22 cellular contexts compared by ENCODE assay signal in the genomic region with DNA sequence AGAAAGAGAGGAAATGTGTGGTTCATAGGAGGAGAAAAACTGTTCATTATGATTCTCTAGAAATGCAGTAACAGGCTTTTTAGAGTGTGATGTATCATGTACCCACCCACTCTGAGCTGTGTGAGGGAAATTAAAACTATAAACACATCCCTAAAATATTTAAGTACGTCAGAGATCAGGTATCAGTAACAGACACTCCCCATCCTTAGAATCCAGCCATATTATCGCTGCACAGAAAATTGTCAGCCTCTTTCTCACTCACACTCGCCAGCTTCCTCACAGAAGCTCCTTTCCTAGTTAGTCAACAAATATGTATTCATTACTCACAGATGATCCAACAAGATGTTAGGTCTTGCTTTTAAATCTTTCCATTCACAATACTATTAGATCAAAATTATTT. TPM values are rescaled to one million over a fixed set of nuclear protein-coding genes. Genes with fewer than 3 reads are reported as not detected.
DNase-seq lines count a peak whose midpoint lies in the region; ATAC-seq, FAIRE-seq and TF ChIP-seq lines count a peak whose summit lies in the region.
"Had no signal": no experiment of that assay in that cellular context is flagged by ENCODE, and none has a peak within 500 bp of the region (broad histone marks: within the 10 kb centered on the region; RNA-seq: fewer than 3 reads in every experiment).

No MANE protein-coding gene starts in this region.

- 60 to 71% (median 62%) methylated on average over 3 of the region's 3 CpGs for WGBS in small intestine, 3 donors

- H3K4me1 ChIP-seq in right atrium auricular region (peaks cover 0 to 20% of the 10 kb centered on the region in 2 donors), small intestine (ENCODE audit: control insufficient read depth in 2 of 2, insufficient read depth in 1 of 2, low read depth in 1 of 2, low read length in 1 of 2) (no peaks in the 10 kb centered on the region)
- H3K4me1 ChIP-seq: colonic mucosa, sigmoid colon, SJCRH30, suprapubic skin had no signal

- no peak for TF ChIP-seq CTCF in right atrium auricular region (IDR thresholded peaks at IDR 0.05)

- H3K9me3 ChIP-seq in right atrium auricular region (no peaks in the 10 kb centered on the region), small intestine (ENCODE audit: control insufficient read depth, low read depth) (no peaks in the 10 kb centered on the region)
- H3K9me3 ChIP-seq: colonic mucosa, sigmoid colon, SJCRH30, suprapubic skin had no signal

- DNase-seq in Daoy (ENCODE audit: low read depth) (peak; percentile 23), HTR-8/SVneo (ENCODE audit: insufficient read length, low spot score) (peak; percentile 9), amniotic epithelial cell (ENCODE audit: low read depth) (peak; percentile 21), right atrium auricular region (ENCODE audit: low spot score) (no peak), small intestine (no peak)
- no peak for DNase-seq in stimulated activated CD8-positive, alpha-beta memory T cell treated with anti-CD3 and anti-CD28 coated beads, Interleukin-4, amount 100 ng/mL, for 48 hours
- no peak for DNase-seq in activated CD4-positive, alpha-beta T cell treated with anti-CD3 and anti-CD28 coated beads for 1 hour
- DNase-seq: activated CD4-positive, CD25-positive, alpha-beta regulatory T cell treated with anti-CD3 and anti-CD28 coated beads, Interleukin-2, amount 50 U/mL, for 72 hours; activated effector memory CD4-positive, alpha-beta T cell treated with anti-CD3 and anti-CD28 coated beads, Interleukin-2, amount 50 U/mL, for 16 hours; colonic mucosa; GDM1; IMR-90; islet precursor cell; midbrain; NCI-H2171 treated with DMSO at 0.1 percent for 48 hours; sigmoid colon; SJCRH30; stimulated activated CD4-positive, alpha-beta T cell treated with anti-CD3 and anti-CD28 coated beads, Interleukin-2, amount 100 ng/mL, for 48 hours had no signal

- no peak for FAIRE-seq in HTR-8/SVneo (lab: Jason Lieb, UNC)
- no peak for FAIRE-seq in small intestine (lab: Jason Lieb, UNC)
- FAIRE-seq: GM12892, H54 had no signal

- H3K27ac ChIP-seq in right atrium auricular region (peak overlapping the region; percentile 7 to 54), small intestine (ENCODE audit: low read depth in 1 of 2, low read length in 1 of 2) (no peak overlapping the region)
- H3K27ac ChIP-seq: colonic mucosa, sigmoid colon, SJCRH30, suprapubic skin had no signal

- H3K4me3 ChIP-seq in right atrium auricular region, result no peak overlapping the region
- H3K4me3 ChIP-seq in small intestine (ENCODE audit: low read depth in 1 of 2, low read length in 2 of 2), result no peak overlapping the region
- H3K4me3 ChIP-seq: colonic mucosa, sigmoid colon, SJCRH30, suprapubic skin had no signal

- no peaks in the 10 kb centered on the region for H3K36me3 ChIP-seq in right atrium auricular region
- H3K36me3 ChIP-seq in small intestine (ENCODE audit: control insufficient read depth in 2 of 2, insufficient read depth in 2 of 2, low read length in 2 of 2), result no peaks in the 10 kb centered on the region
- H3K36me3 ChIP-seq: colonic mucosa, sigmoid colon, SJCRH30, suprapubic skin had no signal

- no peaks in the 10 kb centered on the region for H3K27me3 ChIP-seq in right atrium auricular region
- H3K27me3 ChIP-seq in small intestine (ENCODE audit: control insufficient read depth in 2 of 2, insufficient read depth in 2 of 2, low read length in 2 of 2), result no peaks in the 10 kb centered on the region
- H3K27me3 ChIP-seq: colonic mucosa, sigmoid colon, suprapubic skin had no signal

- ATAC-seq in HG03159 (IDR thresholded peaks at IDR 0.05; ENCODE audit: unreplicated experiment), result no peak

RNA-seq across cellular contexts. Expression of a gene that starts 13.7 kb away (rescaled TPM):
- total RNA-seq in Daoy (2014; rRNA removed; shearing (Covaris generic)), result 5.4 and 5.5 TPM in 2 replicates
- 10 to 100 TPM; 50.4 to 60.6 TPM for total RNA-seq in right atrium auricular region
- polyA plus RNA-seq in small intestine, result 1 to 10 TPM; 3.0 to 4.7 (median 4.4) TPM

Comparison
In these comparisons a context has a peak if more than half of its experiments do, and no peak if none do; other contexts are left out.
1. DNase-seq: peak in Daoy (single experiment), HTR-8/SVneo (single experiment) and amniotic epithelial cell (single experiment); none in right atrium auricular region (single experiment), small intestine (single experiment), stimulated activated CD8-positive, alpha-beta memory T cell treated with anti-CD3 and anti-CD28 coated beads, Interleukin-4, amount 100 ng/mL, for 48 hours (single experiment) and activated CD4-positive, alpha-beta T cell treated with anti-CD3 and anti-CD28 coated beads for 1 hour (single experiment).
2. H3K27ac ChIP-seq: peak in right atrium auricular region (2 of 2); none in small intestine (0 of 2).